Comparison of ENCODE assay signal across 15 cellular contexts in genomic region chr10:125082881-125083575, GRCh38.
DNase-seq lines count a peak whose midpoint lies in the region; ATAC-seq, FAIRE-seq and TF ChIP-seq lines count a peak whose summit lies in the region.
"Had no signal": no experiment of that assay in that cellular context is flagged by ENCODE, and none has a peak within 500 bp of the region (broad histone marks: within the 10 kb centered on the region; RNA-seq: fewer than 3 reads in every experiment).

No MANE protein-coding gene starts in this region.

- DNase-seq in left ventricle myocardium inferior: no peak
- DNase-seq in left ventricle myocardium superior: no peak
- DNase-seq in endothelial cell of umbilical vein (ENCODE audit: low read depth, low spot score): no peak
- no peak for DNase-seq in nephron progenitor cell
- DNase-seq in upper lobe of right lung: peak; percentile 18
- no peak for DNase-seq in T-helper 17 cell
- DNase-seq in G401 (ENCODE audit: low spot score): no peak
- no peak for DNase-seq in urothelium cell line (ENCODE audit: low spot score)
- DNase-seq: activated naive CD4-positive, alpha-beta T cell treated with anti-CD3 and anti-CD28 coated beads, Interleukin-2, amount 50 U/mL, for 16 hours; CD4-positive, CD25-positive, alpha-beta regulatory T cell; DND-41; NCI-H1092; NCI-H2081 treated with DMSO at 0.1 percent for 48 hours; NCI-H526 treated with DMSO at 0.1 percent for 48 hours had no signal

- H3K79me2 ChIP-seq in endothelial cell of umbilical vein (ENCODE audit: control insufficient read depth, insufficient read depth, low read length): peaks cover 68% of the 10 kb centered on the region

- TF ChIP-seq POLR2A in endothelial cell of umbilical vein (IDR thresholded peaks at IDR 0.05; ENCODE audit: low read depth, low read length): no peak

- FAIRE-seq in endothelial cell of umbilical vein (lab: Jason Lieb, UNC): no peak
- no peak for FAIRE-seq in urothelium cell line (lab: Jason Lieb, UNC)

- dilution Hi-C loops in endothelial cell of umbilical vein (cut with MboI; ENCODE audit: extremely low pct_ligation_motif_present, low sequenced_read_pairs): no loop called here

- H4K20me1 ChIP-seq in endothelial cell of umbilical vein (replicated peaks; ENCODE audit: control insufficient read depth, extremely low read depth, insufficient read depth, low read length): no peaks in the 10 kb centered on the region

- H3K4me3 Mint-ChIP-seq in nephron progenitor cell: no peak overlapping the region
- H3K4me3 Mint-ChIP-seq in T-helper 17 cell: no peak overlapping the region
- H3K4me3 Mint-ChIP-seq: CD4-positive, CD25-positive, alpha-beta regulatory T cell; IgD-negative memory B cell had no signal

- H3K9me1 ChIP-seq in endothelial cell of umbilical vein (replicated peaks; ENCODE audit: control insufficient read depth, extremely low read depth, insufficient read depth, low read length): no peaks in the 10 kb centered on the region

- no TSS peak for BruUV-seq in endothelial cell of umbilical vein (replicated peaks; lab: Mats Ljungman, UMichigan)

- H3K36me3 Mint-ChIP-seq in nephron progenitor cell (ENCODE audit: low read depth): peaks cover 85% of the 10 kb centered on the region
- H3K36me3 Mint-ChIP-seq in T-helper 17 cell (ENCODE audit: low read depth): no peaks in the 10 kb centered on the region
- H3K36me3 Mint-ChIP-seq: CD4-positive, CD25-positive, alpha-beta regulatory T cell had no signal

- H3K27ac ChIP-seq in left ventricle myocardium inferior (replicated peaks): peak overlapping the region; percentile 89
- peak overlapping the region; percentile 91 for H3K27ac ChIP-seq in endothelial cell of umbilical vein (ENCODE audit: insufficient read depth, low read depth, low read length)
- H3K27ac ChIP-seq in upper lobe of right lung: peak overlapping the region; percentile 32

- H3K36me3 ChIP-seq in left ventricle myocardium inferior (peaks cover 10% of the 10 kb centered on the region), endothelial cell of umbilical vein (ENCODE audit: control insufficient read depth in 2 of 2, extremely low read depth in 1 of 2, insufficient read depth in 2 of 2, low read length in 2 of 2) (peaks cover 2 to 15% of the 10 kb centered on the region in 2 experiments), upper lobe of right lung (peaks cover 17% of the 10 kb centered on the region)

- no peak overlapping the region for H2AFZ ChIP-seq in endothelial cell of umbilical vein (ENCODE audit: low read depth, low read length)

- H3K27me3 Mint-ChIP-seq in nephron progenitor cell (ENCODE audit: low read depth, poor library complexity) (peaks cover 3% of the 10 kb centered on the region), T-helper 17 cell (peaks cover 62% of the 10 kb centered on the region)
- H3K27me3 Mint-ChIP-seq: CD4-positive, CD25-positive, alpha-beta regulatory T cell had no signal

- peak overlapping the region; percentile 76 for H3K9ac ChIP-seq in endothelial cell of umbilical vein (replicated peaks; ENCODE audit: extremely low read depth, insufficient read depth, low read length)

- H3K27me3 ChIP-seq in left ventricle myocardium inferior (ENCODE audit: low read depth) (no peaks in the 10 kb centered on the region), endothelial cell of umbilical vein (ENCODE audit: control insufficient read depth in 2 of 2, insufficient read depth in 2 of 2, low read length in 2 of 2) (no peaks in the 10 kb centered on the region), upper lobe of right lung (no peaks in the 10 kb centered on the region)

- CTCF ChIA-PET in endothelial cell of umbilical vein (lab: Charles Lee): interaction anchor here (1.2 to 2.3 kb wide), 5 partner anchors 14 to 61 kb away, joined by 3 to 13 read pairs (median 4); no protein-coding TSS in a partner anchor

- H3K4me3 ChIP-seq in left ventricle myocardium inferior (no peak overlapping the region), endothelial cell of umbilical vein (replicated peaks in 1 of 3; ENCODE audit: insufficient read depth in 1 of 3, low read depth in 1 of 3, low read length in 3 of 3) (no peak overlapping the region), upper lobe of right lung (no peak overlapping the region)

- no peaks in the 10 kb centered on the region for H3K9me3 Mint-ChIP-seq in nephron progenitor cell

- H3K9me3 ChIP-seq in left ventricle myocardium inferior (replicated peaks) (no peaks in the 10 kb centered on the region), endothelial cell of umbilical vein (replicated peaks; ENCODE audit: control insufficient read depth, insufficient read depth, low read length) (no peaks in the 10 kb centered on the region), upper lobe of right lung (no peaks in the 10 kb centered on the region), T-helper 17 cell (ENCODE audit: control insufficient read depth, low read length, poor library complexity, severe bottlenecking) (no peaks in the 10 kb centered on the region)

- H3K4me1 Mint-ChIP-seq in nephron progenitor cell (peaks cover 81% of the 10 kb centered on the region), T-helper 17 cell (no peaks in the 10 kb centered on the region)
- H3K4me1 Mint-ChIP-seq: CD4-positive, CD25-positive, alpha-beta regulatory T cell; IgD-negative memory B cell had no signal

- POLR2A ChIA-PET in endothelial cell of umbilical vein (lab: Charles Lee): no interaction called here

- H3K27ac Mint-ChIP-seq in nephron progenitor cell (peak overlapping the region; percentile 93), T-helper 17 cell (no peak overlapping the region)
- H3K27ac Mint-ChIP-seq: CD4-positive, CD25-positive, alpha-beta regulatory T cell; IgD-negative memory B cell had no signal

- peak overlapping the region; percentile 39 for H3K4me2 ChIP-seq in endothelial cell of umbilical vein (ENCODE audit: insufficient read depth, low read length)

- no peak for TF ChIP-seq CTCF in left ventricle myocardium inferior (IDR thresholded peaks at IDR 0.05; ENCODE audit: borderline replicate concordance)
- TF ChIP-seq CTCF in endothelial cell of umbilical vein (IDR thresholded peaks at IDR 0.05; ENCODE audit: extremely low read depth in 1 of 2, insufficient read depth in 1 of 2, low read depth in 1 of 2, low read length in 2 of 2): no peak
- TF ChIP-seq CTCF in nephron progenitor cell (IDR thresholded peaks at IDR 0.05): no peak
- TF ChIP-seq CTCF in upper lobe of right lung (IDR thresholded peaks at IDR 0.05): no peak

- intact Hi-C loops in left ventricle myocardium inferior (cut with micrococcal nuclease): no loop called here
- intact Hi-C loops in left ventricle myocardium superior (cut with micrococcal nuclease): loop anchor here (10.0 kb wide), 1 partner anchor 72 kb away; no protein-coding TSS in a partner anchor
- intact Hi-C loops in endothelial cell of umbilical vein (cut with micrococcal nuclease): no loop called here
- intact Hi-C loops in upper lobe of right lung (cut with DNase I): no loop called here

- ATAC-seq in left ventricle myocardium superior (no peak), upper lobe of right lung (no peak), T-helper 17 cell (no peak)

- H3K4me1 ChIP-seq in left ventricle myocardium inferior (peaks cover 79% of the 10 kb centered on the region), endothelial cell of umbilical vein (ENCODE audit: control insufficient read depth, extremely low read depth, insufficient read depth, low read length) (peaks cover 51% of the 10 kb centered on the region), upper lobe of right lung (peaks cover 15% of the 10 kb centered on the region)

- in situ Hi-C loops in G401 (cut with HindIII; ENCODE audit: low sequenced_read_pairs): no loop called here

TF ChIP-seq in endothelial cell of umbilical vein, 7 proteins besides CTCF, POLR2A, EP300 and RAD21:
- TF ChIP-seq FOS (IDR thresholded peaks at IDR 0.05; ENCODE audit: borderline replicate concordance, insufficient read depth, low read length) (no peak), JUN (IDR thresholded peaks at IDR 0.05; ENCODE audit: borderline replicate concordance, insufficient read depth, insufficient read length, low read depth) (no peak), EZH2 (IDR thresholded peaks at IDR 0.05; ENCODE audit: borderline replicate concordance, low read depth, low read length, severe bottlenecking) (no peak), GATA2 (IDR thresholded peaks at IDR 0.05; ENCODE audit: insufficient read depth, insufficient read length, low read depth, low read length) (no peak), MAX (IDR thresholded peaks at IDR 0.05; ENCODE audit: insufficient read depth, insufficient read length) (no peak), POLR2AphosphoS5 (IDR thresholded peaks at IDR 0.05; ENCODE audit: insufficient read depth, low read depth, low read length) (no peak), MYC (IDR thresholded peaks at IDR 0.05; ENCODE audit: low read depth, low read length) (no peak)

Comparison
In these comparisons a context has a peak if more than half of its experiments do, and no peak if none do; other contexts are left out.
1. H3K27ac ChIP-seq: peak in every context shown above with its lines; median percentile 91 in endothelial cell of umbilical vein; 89 in left ventricle myocardium inferior; 32 in upper lobe of right lung.